In genomic region chr5:171392585-171393159, GRCh38 we compare ENCODE assay signal across 19 cellular contexts. TPM values are rescaled to one million over a fixed set of nuclear protein-coding genes. Genes with fewer than 3 reads are reported as not detected.
DNase-seq lines count a peak whose midpoint lies in the region; ATAC-seq and TF ChIP-seq lines count a peak whose summit lies in the region.
"Had no signal": no experiment of that assay in that cellular context is flagged by ENCODE, and none has a peak within 500 bp of the region (broad histone marks: within the 10 kb centered on the region; RNA-seq: fewer than 3 reads in every experiment).

No MANE protein-coding gene starts in this region.

- H3K36me3 Mint-ChIP-seq in CD4-positive, CD25-positive, alpha-beta regulatory T cell: peaks cover 54% of the 10 kb centered on the region
- H3K36me3 Mint-ChIP-seq in activated B cell treated with CpG ODN at 0.5 μM for 24 hours (ENCODE audit: low read depth): peaks cover 91% of the 10 kb centered on the region

- TF ChIP-seq CTCF in GM12872 (IDR thresholded peaks at IDR 0.05; ENCODE audit: insufficient read depth, low read depth, low read length) (0 out of 3 replicates have a peak, but pooled peaks have one; percentile 3), activated B cell treated with CpG ODN at 0.5 μM for 24 hours (IDR thresholded peaks at IDR 0.05) (no peak), upper lobe of right lung (IDR thresholded peaks at IDR 0.05) (no peak)

- H3K4me1 Mint-ChIP-seq in CD4-positive, CD25-positive, alpha-beta regulatory T cell: peaks cover 31 to 81% (median 60%) of the 10 kb centered on the region in 4 donors
- peaks cover 63% of the 10 kb centered on the region for H3K4me1 Mint-ChIP-seq in activated B cell treated with CpG ODN at 0.5 μM for 24 hours

- CTCF ChIA-PET in activated B cell treated with CpG ODN at 0.5 μM for 24 hours (lab: Charles Lee): no interaction called here

- peak overlapping the region in 3 of 4 donors; percentile 23 to 66 (median 39) for H3K4me3 Mint-ChIP-seq in CD4-positive, CD25-positive, alpha-beta regulatory T cell
- peak overlapping the region; percentile 38 for H3K4me3 Mint-ChIP-seq in activated B cell treated with CpG ODN at 0.5 μM for 24 hours

- peaks cover 67% of the 10 kb centered on the region for H3K36me3 ChIP-seq in CD4-positive, CD25-positive, alpha-beta regulatory T cell (ENCODE audit: control insufficient read depth, insufficient read depth, low read length)
- H3K36me3 ChIP-seq in iPS-18a (ENCODE audit: control insufficient read depth, low read depth, low read length) (peaks cover 90% of the 10 kb centered on the region), GM23248 (ENCODE audit: low read depth) (peaks cover 77% of the 10 kb centered on the region), upper lobe of right lung (peaks cover 74% of the 10 kb centered on the region)
- H3K36me3 ChIP-seq: uterus had no signal

- no peak overlapping the region for H2AFZ ChIP-seq in GM23248

- peaks cover 0 to 1% (median 0%) of the 10 kb centered on the region in 7 donors for H3K9me3 Mint-ChIP-seq in CD4-positive, CD25-positive, alpha-beta regulatory T cell
- H3K9me3 Mint-ChIP-seq in activated B cell treated with CpG ODN at 0.5 μM for 24 hours: no peaks in the 10 kb centered on the region

- H3K9ac ChIP-seq in iPS-18a (ENCODE audit: low read length): no peak overlapping the region
- no peak overlapping the region for H3K9ac ChIP-seq in GM23248

- DNase-seq in CD4-positive, CD25-positive, alpha-beta regulatory T cell: no peak
- DNase-seq in activated B cell treated with CpG ODN at 0.5 μM for 24 hours: no peak
- no peak for DNase-seq in SKM-1 (lab: John Stamatoyannopoulos, UW; ENCODE audit: unreplicated experiment)
- DNase-seq in GM23248: no peak
- DNase-seq in upper lobe of right lung: no peak
- DNase-seq: activated gamma-delta T cell; C1 segment of cervical spinal cord; left colon; NCI-H1105 treated with DMSO at 0.1 percent for 48 hours; NCI-H345; OCI-M1; stimulated activated CD4-positive, alpha-beta T cell treated with anti-CD3 and anti-CD28 coated beads, Interleukin-2, amount 100 ng/mL, for 48 hours; uterus had no signal

- H3K4me3 ChIP-seq in CD4-positive, CD25-positive, alpha-beta regulatory T cell (ENCODE audit: low read depth, low read length): no peak overlapping the region
- H3K4me3 ChIP-seq in iPS-18a (ENCODE audit: low read length): peak overlapping the region; percentile 89
- H3K4me3 ChIP-seq in GM23248: no peak overlapping the region
- H3K4me3 ChIP-seq in upper lobe of right lung: no peak overlapping the region
- H3K4me3 ChIP-seq: right atrium auricular region, uterus had no signal

- intact Hi-C loops in activated B cell treated with CpG ODN at 0.5 μM for 24 hours (cut with micrococcal nuclease): no loop called here
- intact Hi-C loops in upper lobe of right lung (cut with DNase I): no loop called here

- in situ Hi-C loops in GM23248 (cut with MboI): no loop called here

- H3K27me3 Mint-ChIP-seq in CD4-positive, CD25-positive, alpha-beta regulatory T cell: peaks cover 8% of the 10 kb centered on the region
- no peaks in the 10 kb centered on the region for H3K27me3 Mint-ChIP-seq in activated B cell treated with CpG ODN at 0.5 μM for 24 hours

- POLR2A ChIA-PET in activated B cell treated with CpG ODN at 0.5 μM for 24 hours (lab: Charles Lee): interaction anchor here (0.6 to 1.8 kb wide), 5 partner anchors 13 to 615 kb away, joined by 3 to 13 read pairs (median 3); no protein-coding TSS in a partner anchor

- peaks cover 81% of the 10 kb centered on the region for H4K20me1 ChIP-seq in GM23248 (ENCODE audit: insufficient read depth)

- no peaks in the 10 kb centered on the region for H3K27me3 ChIP-seq in CD4-positive, CD25-positive, alpha-beta regulatory T cell (ENCODE audit: control insufficient read depth, insufficient read depth, low read length)
- H3K27me3 ChIP-seq in iPS-18a (ENCODE audit: control insufficient read depth, insufficient read depth, low read length): no peaks in the 10 kb centered on the region
- no peaks in the 10 kb centered on the region for H3K27me3 ChIP-seq in GM23248 (replicated peaks; ENCODE audit: insufficient read depth)
- H3K27me3 ChIP-seq in upper lobe of right lung: no peaks in the 10 kb centered on the region
- H3K27me3 ChIP-seq: right atrium auricular region, uterus had no signal

- peaks cover 47% of the 10 kb centered on the region for H3K4me1 ChIP-seq in CD4-positive, CD25-positive, alpha-beta regulatory T cell (ENCODE audit: control insufficient read depth, insufficient read depth, low read length, poor library complexity, severe bottlenecking)
- H3K4me1 ChIP-seq in iPS-18a (ENCODE audit: control insufficient read depth, low read depth, low read length): peaks cover 12% of the 10 kb centered on the region
- H3K4me1 ChIP-seq in GM23248 (ENCODE audit: insufficient read depth): peaks cover 33% of the 10 kb centered on the region
- H3K4me1 ChIP-seq in upper lobe of right lung: peaks cover 31% of the 10 kb centered on the region

- H3K79me2 ChIP-seq in GM23248 (ENCODE audit: insufficient read depth): peaks cover 100% of the 10 kb centered on the region

- H3F3A ChIP-seq in GM23248 (ENCODE audit: insufficient read depth): peaks cover 70% of the 10 kb centered on the region

- H3K27ac ChIP-seq in CD4-positive, CD25-positive, alpha-beta regulatory T cell (ENCODE audit: insufficient read depth, low read length, poor library complexity, severe bottlenecking): peak overlapping the region; percentile 16
- H3K27ac ChIP-seq in iPS-18a (ENCODE audit: low read length) (no peak overlapping the region), GM23248 (no peak overlapping the region), upper lobe of right lung (no peak overlapping the region)
- H3K27ac ChIP-seq: epithelial cell of prostate, right atrium auricular region, SK-N-MC, uterus had no signal

- H3K27ac Mint-ChIP-seq in CD4-positive, CD25-positive, alpha-beta regulatory T cell: peak overlapping the region in 1 of 3 donors; percentile 77
- peak overlapping the region; percentile 50 for H3K27ac Mint-ChIP-seq in activated B cell treated with CpG ODN at 0.5 μM for 24 hours

- WGBS in GM23248 (ENCODE audit: low coverage in 1 of 2, low lambda C conversion rate in 2 of 2, missing lambda C conversion rate in 2 of 2), 2 experiments: 87 to 88% methylated on average over 4 of the region's 4 CpGs

- no peaks in the 10 kb centered on the region for H3K9me2 ChIP-seq in GM23248 (ENCODE audit: insufficient read depth)

- no peak overlapping the region for H3K4me2 ChIP-seq in GM23248 (ENCODE audit: unreplicated experiment)

- no peaks in the 10 kb centered on the region for H3K9me3 ChIP-seq in CD4-positive, CD25-positive, alpha-beta regulatory T cell (ENCODE audit: control insufficient read depth in 2 of 2, low read length in 2 of 2)
- H3K9me3 ChIP-seq in iPS-18a (ENCODE audit: control insufficient read depth, low read depth, low read length) (no peaks in the 10 kb centered on the region), GM23248 (ENCODE audit: low read depth) (no peaks in the 10 kb centered on the region), upper lobe of right lung (no peaks in the 10 kb centered on the region)
- H3K9me3 ChIP-seq: right atrium auricular region, uterus had no signal

- ATAC-seq in CD4-positive, CD25-positive, alpha-beta regulatory T cell (ENCODE audit: low read depth in 2 of 2): no peak
- ATAC-seq in activated B cell treated with CpG ODN at 0.5 μM for 24 hours (ENCODE audit: low read depth): no peak
- no peak for ATAC-seq in GM21515 (IDR thresholded peaks at IDR 0.05; ENCODE audit: unreplicated experiment)
- no peak for ATAC-seq in upper lobe of right lung
- ATAC-seq: left colon had no signal

RNA-seq across cellular contexts. Expression of gene NPM1, which starts 5.0 kb away (rescaled TPM):
- total RNA-seq in CD4-positive, CD25-positive, alpha-beta regulatory T cell: 813 TPM
- 100 to 1,000 TPM; 624 to 811 (median 766) TPM for polyA plus RNA-seq in CD4-positive, CD25-positive, alpha-beta regulatory T cell
- total RNA-seq in activated B cell treated with CpG ODN at 0.5 μM for 24 hours: 1,505 and 1,563 TPM in 2 replicates
- total RNA-seq in GM23248 (2014; rRNA removed; shearing (Covaris generic)): 683 and 757 TPM in 2 replicates
- polyA plus RNA-seq in GM23248 (2016; fragmentation: Nextera tagmentation; extraction: Ambion mirVana): 566 and 584 TPM in 2 replicates
- 585 TPM for total RNA-seq in upper lobe of right lung

RNA-seq across cellular contexts. Expression of gene FGF18, which starts 26.8 kb away (rescaled TPM):
- 0.57 TPM for total RNA-seq in CD4-positive, CD25-positive, alpha-beta regulatory T cell
- under 1 TPM in 1 of 4 donors, not detected in 3; 0.18 TPM for polyA plus RNA-seq in CD4-positive, CD25-positive, alpha-beta regulatory T cell
- total RNA-seq in activated B cell treated with CpG ODN at 0.5 μM for 24 hours (0.15 TPM in 1 of 2 replicates, not detected in the other), upper lobe of right lung (4.2 TPM)
- not detected in 2 replicates for total RNA-seq in GM23248 (2014; rRNA removed; shearing (Covaris generic))
- 0.09 TPM in 2 replicates for polyA plus RNA-seq in GM23248 (2016; fragmentation: Nextera tagmentation; extraction: Ambion mirVana)
